In the genomic region with DNA sequence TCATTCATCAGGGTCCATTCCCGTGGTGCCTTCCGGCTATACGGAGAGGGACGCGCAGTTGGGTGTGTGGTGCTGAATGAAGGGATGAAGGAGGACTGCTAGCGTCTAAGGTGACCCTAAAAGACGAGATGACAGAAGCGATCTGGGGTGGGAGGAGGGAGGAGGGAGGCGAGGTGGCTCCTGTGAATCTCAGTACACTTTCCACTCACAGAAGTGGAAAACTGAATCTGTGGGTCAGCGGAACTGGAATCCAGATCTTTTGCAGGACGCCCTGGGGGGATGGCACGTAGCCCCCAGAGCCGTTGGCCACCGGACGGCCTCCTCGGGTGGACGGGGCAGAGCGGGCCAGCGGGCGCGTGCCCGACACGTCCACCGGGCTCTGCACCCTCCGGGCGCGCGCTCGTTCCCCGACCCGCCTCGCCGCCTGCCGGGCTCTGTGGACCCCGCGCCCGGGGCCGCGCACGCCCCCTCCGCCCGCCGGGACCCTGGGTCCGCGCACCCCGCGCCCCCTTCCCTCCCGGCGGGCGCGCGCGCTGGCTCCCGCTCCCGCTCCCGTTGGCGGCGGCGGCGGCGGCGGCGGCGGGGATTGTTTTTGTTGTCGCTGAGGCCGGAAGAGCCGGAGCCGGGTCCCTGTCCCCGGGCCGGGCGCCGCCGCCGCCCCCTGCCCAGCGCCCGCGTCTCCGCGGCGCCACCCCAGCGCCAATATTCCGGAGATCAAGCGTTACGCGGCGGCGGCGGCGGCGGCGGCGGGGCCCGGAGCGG, we compare ENCODE assay signal across 8 cellular contexts. TPM values are rescaled to one million over a fixed set of nuclear protein-coding genes. Genes with fewer than 3 reads are reported as not detected.
DNase-seq lines count a peak whose midpoint lies in the region; FAIRE-seq and TF ChIP-seq lines count a peak whose summit lies in the region.

AGO4 (plus strand) TSS at position 403 of the 762 bp plus-strand sequence. CDS start 401 bp downstream, outside the sequence.

- H3K9ac ChIP-seq in endocrine pancreas (ENCODE audit: control insufficient read depth, insufficient read depth, low read length): peak within 1 kb of the TSS; percentile 94

- H3K4me1 Mint-ChIP-seq in activated CD4-positive, alpha-beta memory T cell treated with anti-CD3 and anti-CD28 coated beads, Interleukin-2, amount 10 ng/mL, durations not matched to agents 7 days and 5 days: peaks cover 50% of the 10 kb centered on the region

- H3K9me3 Mint-ChIP-seq in activated CD4-positive, alpha-beta memory T cell treated with anti-CD3 and anti-CD28 coated beads, Interleukin-2, amount 10 ng/mL, durations not matched to agents 7 days and 5 days: no peaks in the 10 kb centered on the region

- H3K4me3 ChIP-seq in endocrine pancreas (ENCODE audit: control insufficient read depth, insufficient read depth, low read length) (peak within 1 kb of the TSS; percentile 82), lower leg skin (ENCODE audit: low read depth, poor library complexity, severe bottlenecking) (peak within 1 kb of the TSS; percentile 63)

- H3K9me3 ChIP-seq in endocrine pancreas (ENCODE audit: control insufficient read depth, low read length): no peaks in the 10 kb centered on the region

- peaks cover 5% of the 10 kb centered on the region for H3K36me3 Mint-ChIP-seq in activated CD4-positive, alpha-beta memory T cell treated with anti-CD3 and anti-CD28 coated beads, Interleukin-2, amount 10 ng/mL, durations not matched to agents 7 days and 5 days (ENCODE audit: low read depth)

- H3K27me3 ChIP-seq in endocrine pancreas (ENCODE audit: control insufficient read depth, insufficient read depth, low read length): no peaks in the 10 kb centered on the region

- 0 to 1% methylated on average over 27 to 43 of the region's 94 CpGs for WGBS in lower leg skin, 2 donors

- H3K4me1 ChIP-seq in endocrine pancreas (ENCODE audit: control insufficient read depth, insufficient read depth, low read length): peaks cover 10% of the 10 kb centered on the region

- TF ChIP-seq POLR2A in GM12892 (IDR thresholded peaks at IDR 0.05; ENCODE audit: low read depth, low read length) (no peak), lower leg skin (IDR thresholded peaks at IDR 0.05) (no peak)

- CTCF ChIA-PET in activated CD4-positive, alpha-beta memory T cell treated with anti-CD3 and anti-CD28 coated beads, Interleukin-2, amount 10 ng/mL, durations not matched to agents 7 days and 5 days (lab: Charles Lee): no interaction called here

- no peaks in the 10 kb centered on the region for H3K27me3 Mint-ChIP-seq in activated CD4-positive, alpha-beta memory T cell treated with anti-CD3 and anti-CD28 coated beads, Interleukin-2, amount 10 ng/mL, durations not matched to agents 7 days and 5 days

- peak within 1 kb of the TSS; percentile 84 for H3K27ac Mint-ChIP-seq in activated CD4-positive, alpha-beta memory T cell treated with anti-CD3 and anti-CD28 coated beads, Interleukin-2, amount 10 ng/mL, durations not matched to agents 7 days and 5 days

- DNase-seq in 8988T (peak; percentile 50), GM12892 (ENCODE audit: insufficient read length) (peak; percentile 47), NCI-H1105 treated with DMSO at 0.1 percent for 48 hours (lab: John Stamatoyannopoulos, UW) (peak; percentile 50), lower leg skin (ENCODE audit: low spot score in 2 of 2) (peak; percentile 39 to 89), KG1 (lab: John Stamatoyannopoulos, UW) (no peak)
- peak; percentile 46 for DNase-seq in activated CD4-positive, alpha-beta memory T cell treated with anti-CD3 and anti-CD28 coated beads, Interleukin-2, amount 10 ng/mL, durations not matched to agents 7 days and 5 days
- peak; percentile 25 for DNase-seq in stimulated activated CD4-positive, alpha-beta T cell treated with anti-CD3 and anti-CD28 coated beads, Interleukin-4, amount 100 ng/mL, for 24 hours

- no peak for FAIRE-seq in GM12892 (lab: Jason Lieb, UNC)

- no peak for TF ChIP-seq CTCF in lower leg skin (IDR thresholded peaks at IDR 0.05)

- H3K36me3 ChIP-seq in endocrine pancreas (ENCODE audit: control insufficient read depth, insufficient read depth, low read length): no peaks in the 10 kb centered on the region

- POLR2A ChIA-PET in activated CD4-positive, alpha-beta memory T cell treated with anti-CD3 and anti-CD28 coated beads, Interleukin-2, amount 10 ng/mL, durations not matched to agents 7 days and 5 days (lab: Charles Lee): interaction anchor here (1.0 to 1.1 kb wide), 3 partner anchors 13 to 251 kb away, joined by 3 to 5 read pairs (median 3); partner anchors contain the start of genes CLSPN, KIAA0319L and NCDN

- peak within 1 kb of the TSS; percentile 90 for H3K4me3 Mint-ChIP-seq in activated CD4-positive, alpha-beta memory T cell treated with anti-CD3 and anti-CD28 coated beads, Interleukin-2, amount 10 ng/mL, durations not matched to agents 7 days and 5 days

- intact Hi-C loops in lower leg skin (cut with DNase I; ENCODE audit: low total_unique reads): no loop called here

RNA-seq across cellular contexts. Expression of gene AGO4, which starts in this region (rescaled TPM):
- 6.6 TPM for polyA plus RNA-seq in GM12892 (2012; ENCODE audit: missing spikeins)
- total RNA-seq in activated CD4-positive, alpha-beta memory T cell treated with anti-CD3 and anti-CD28 coated beads, Interleukin-2, amount 10 ng/mL, durations not matched to agents 7 days and 5 days: 10 to 100 TPM; 16.5 to 20.9 TPM
- total RNA-seq in lower leg skin: 10 to 100 TPM; 28.1 to 40.3 (median 34.6) TPM
